In genomic region chr16:50501251-50501650, GRCh38 we compare ENCODE assay signal across 20 cellular contexts.
"Had no signal": no experiment of that assay in that cellular context is flagged by ENCODE, and none has a peak within 500 bp of the region (broad histone marks: within the 10 kb centered on the region; RNA-seq: fewer than 3 reads in every experiment).

No MANE protein-coding gene starts in this region.

- H3K4me3 ChIP-seq: coronary artery, heart right ventricle, mucosa of descending colon, pancreas, skin epidermis, upper lobe of left lung had no signal

- ATAC-seq: esophagus mucosa; heart right ventricle; mucosa of descending colon; naive thymus-derived CD8-positive, alpha-beta T cell; pancreas; sciatic nerve; stimulated activated naive B cell treated with anti-CD40 and anti-IgM and Interleukin-4, amounts not matched to agents 10 μg/mL and 1 μg/mL and 100 μg/mL, for 72 hours; stimulated activated naive CD8-positive, alpha-beta T cell treated with anti-CD3 and anti-CD28 coated beads, Interleukin-15, amount 100 ng/mL, for 72 hours had no signal

- H3K27me3 ChIP-seq: pancreas, upper lobe of left lung had no signal

- H3K36me3 ChIP-seq: heart right ventricle, pancreas, upper lobe of left lung had no signal

- H3K9me3 ChIP-seq: mucosa of descending colon, pancreas, upper lobe of left lung had no signal

- H3K4me1 Mint-ChIP-seq: stimulated activated naive B cell treated with anti-CD40 and anti-IgM and Interleukin-4, amounts not matched to agents 10 μg/mL and 1 μg/mL and 100 μg/mL, for 72 hours; stimulated activated naive CD8-positive, alpha-beta T cell treated with anti-CD3 and anti-CD28 coated beads, Interleukin-15, amount 100 ng/mL, for 72 hours had no signal

- H3K36me3 Mint-ChIP-seq: naive thymus-derived CD8-positive, alpha-beta T cell; stimulated activated naive B cell treated with anti-CD40 and anti-IgM and Interleukin-4, amounts not matched to agents 10 μg/mL and 1 μg/mL and 100 μg/mL, for 72 hours had no signal

- H3K27me3 Mint-ChIP-seq: stimulated activated naive CD8-positive, alpha-beta T cell treated with anti-CD3 and anti-CD28 coated beads, Interleukin-15, amount 100 ng/mL, for 72 hours had no signal

- H3K4me3 Mint-ChIP-seq: naive thymus-derived CD8-positive, alpha-beta T cell; stimulated activated naive B cell treated with anti-CD40 and anti-IgM and Interleukin-4, amounts not matched to agents 10 μg/mL and 1 μg/mL and 100 μg/mL, for 72 hours; stimulated activated naive CD8-positive, alpha-beta T cell treated with anti-CD3 and anti-CD28 coated beads, Interleukin-15, amount 100 ng/mL, for 72 hours had no signal

- H3K4me1 ChIP-seq: heart right ventricle, pancreas, upper lobe of left lung had no signal

- H3K27ac ChIP-seq: heart right ventricle, pancreas, skin epidermis, upper lobe of left lung had no signal

- H3K27ac Mint-ChIP-seq: progenitor cell of endocrine pancreas; stimulated activated naive B cell treated with anti-CD40 and anti-IgM and Interleukin-4, amounts not matched to agents 10 μg/mL and 1 μg/mL and 100 μg/mL, for 72 hours; stimulated activated naive CD8-positive, alpha-beta T cell treated with anti-CD3 and anti-CD28 coated beads, Interleukin-15, amount 100 ng/mL, for 72 hours had no signal

- DNase-seq: caudate nucleus; effector CD8-positive, alpha-beta T cell; heart right ventricle; hypothalamus; kidney glomerular epithelial cell; mammary epithelial cell; mucosa of descending colon; naive thymus-derived CD8-positive, alpha-beta T cell; nucleus accumbens; pancreas; stimulated activated CD4-positive, alpha-beta T cell treated with anti-CD3 and anti-CD28 coated beads, Interleukin-2, amount 100 ng/mL, for 24 hours; stimulated activated CD4-positive, alpha-beta T cell treated with anti-CD3 and anti-CD28 coated beads, Interleukin-4, amount 100 ng/mL, for 4 hours; stimulated activated naive B cell treated with anti-CD40 and anti-IgM and Interleukin-4, amounts not matched to agents 10 μg/mL and 1 μg/mL and 100 μg/mL, for 72 hours; stimulated activated naive CD8-positive, alpha-beta T cell treated with anti-CD3 and anti-CD28 coated beads, Interleukin-15, amount 100 ng/mL, for 72 hours; upper lobe of left lung had no signal

- H3K9me3 Mint-ChIP-seq: naive thymus-derived CD8-positive, alpha-beta T cell; stimulated activated naive CD8-positive, alpha-beta T cell treated with anti-CD3 and anti-CD28 coated beads, Interleukin-15, amount 100 ng/mL, for 72 hours had no signal
